ENCODE assay signal across 2 cellular contexts in the genomic region with DNA sequence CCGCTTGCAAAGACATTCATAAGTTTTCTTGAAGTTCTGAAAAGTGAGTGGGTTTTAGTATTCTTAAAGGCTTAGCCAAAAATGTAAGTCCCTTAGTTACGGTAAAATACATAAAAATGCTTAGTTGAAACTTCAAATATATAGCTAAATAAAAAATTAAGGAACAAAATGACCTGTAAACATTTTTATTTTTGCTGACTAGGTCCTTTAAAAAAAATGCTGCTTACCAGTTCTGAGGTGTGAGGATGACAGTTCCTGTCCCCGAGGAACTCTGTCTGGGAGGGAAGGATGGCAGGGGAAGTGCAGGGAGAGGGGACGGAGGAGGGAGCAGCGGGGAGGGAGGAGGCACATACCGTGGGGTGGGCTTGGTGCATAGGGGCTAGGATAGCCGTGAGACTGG.
TF ChIP-seq lines count a peak whose summit lies in the region.

No MANE protein-coding gene starts in this region.

TF ChIP-seq in HepG2, 621 proteins besides CTCF, POLR2A, EP300 and RAD21:
- TF ChIP-seq MAFF (IDR thresholded peaks at IDR 0.05; ENCODE audit: low read depth, low read length) (peak; percentile 93), SMARCE1 (IDR thresholded peaks at IDR 0.05; ENCODE audit: borderline replicate concordance) (no peak), MAFK (conservative IDR thresholded peaks at IDR 0.05 in 1 of 2, IDR thresholded peaks at IDR 0.05 in 1 of 2; ENCODE audit: low read length in 2 of 2) (peak; percentile 85 to 94), MIER2 (CRISPR knock-in tag; IDR thresholded peaks at IDR 0.05) (no peak)

TF ChIP-seq in K562, 482 proteins besides CTCF, POLR2A, EP300 and RAD21:
- TF ChIP-seq TBL1XR1 (IDR thresholded peaks at IDR 0.05; ENCODE audit: low read length in 2 of 2): no peak
- TF ChIP-seq RBM39 (optimal IDR thresholded peaks at IDR 0.05; ENCODE audit: low read depth, low read length): no peak
- no peak for TF ChIP-seq MED1 (CRISPR knock-in tag; IDR thresholded peaks at IDR 0.05; ENCODE audit: borderline replicate concordance)
- TF ChIP-seq, protein P1, sequence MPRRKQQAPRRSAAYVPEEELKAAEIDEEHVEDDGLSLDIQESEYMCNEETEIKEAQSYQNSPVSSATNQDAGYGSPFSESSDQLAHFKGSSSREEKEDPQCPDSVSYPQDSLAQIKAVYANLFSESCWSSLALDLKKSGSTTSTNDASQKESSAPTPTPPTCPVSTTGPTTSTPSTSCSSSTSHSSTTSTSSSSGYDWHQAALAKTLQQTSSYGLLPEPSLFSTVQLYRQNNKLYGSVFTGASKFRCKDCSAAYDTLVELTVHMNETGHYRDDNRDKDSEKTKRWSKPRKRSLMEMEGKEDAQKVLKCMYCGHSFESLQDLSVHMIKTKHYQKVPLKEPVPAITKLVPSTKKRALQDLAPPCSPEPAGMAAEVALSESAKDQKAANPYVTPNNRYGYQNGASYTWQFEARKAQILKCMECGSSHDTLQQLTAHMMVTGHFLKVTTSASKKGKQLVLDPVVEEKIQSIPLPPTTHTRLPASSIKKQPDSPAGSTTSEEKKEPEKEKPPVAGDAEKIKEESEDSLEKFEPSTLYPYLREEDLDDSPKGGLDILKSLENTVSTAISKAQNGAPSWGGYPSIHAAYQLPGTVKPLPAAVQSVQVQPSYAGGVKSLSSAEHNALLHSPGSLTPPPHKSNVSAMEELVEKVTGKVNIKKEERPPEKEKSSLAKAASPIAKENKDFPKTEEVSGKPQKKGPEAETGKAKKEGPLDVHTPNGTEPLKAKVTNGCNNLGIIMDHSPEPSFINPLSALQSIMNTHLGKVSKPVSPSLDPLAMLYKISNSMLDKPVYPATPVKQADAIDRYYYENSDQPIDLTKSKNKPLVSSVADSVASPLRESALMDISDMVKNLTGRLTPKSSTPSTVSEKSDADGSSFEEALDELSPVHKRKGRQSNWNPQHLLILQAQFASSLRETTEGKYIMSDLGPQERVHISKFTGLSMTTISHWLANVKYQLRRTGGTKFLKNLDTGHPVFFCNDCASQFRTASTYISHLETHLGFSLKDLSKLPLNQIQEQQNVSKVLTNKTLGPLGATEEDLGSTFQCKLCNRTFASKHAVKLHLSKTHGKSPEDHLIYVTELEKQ (CRISPR knock-in tag; IDR thresholded peaks at IDR 0.05): no peak
- TF ChIP-seq PTRF (tag; IDR thresholded peaks at IDR 0.05): no peak
- peak; percentile 87 for TF ChIP-seq ZNF316 (IDR thresholded peaks at IDR 0.05)
- peak; percentile 77 for TF ChIP-seq MAFG (tag; conservative IDR thresholded peaks at IDR 0.05)
- no peak for TF ChIP-seq ZNF780A (CRISPR knock-in tag; IDR thresholded peaks at IDR 0.05)
- no peak for TF ChIP-seq KAT7 (CRISPR knock-in tag; IDR thresholded peaks at IDR 0.05; ENCODE audit: borderline replicate concordance)
- TF ChIP-seq MXI1 (IDR thresholded peaks at IDR 0.05; ENCODE audit: low read depth, low read length): no peak
- TF ChIP-seq NFXL1 (CRISPR knock-in tag; IDR thresholded peaks at IDR 0.05): no peak
- TF ChIP-seq ZNF121 (CRISPR knock-in tag; conservative IDR thresholded peaks at IDR 0.05): no peak
- no peak for TF ChIP-seq ZBTB1 (CRISPR knock-in tag; IDR thresholded peaks at IDR 0.05; ENCODE audit: borderline replicate concordance, low read depth)
- TF ChIP-seq, protein P2, sequence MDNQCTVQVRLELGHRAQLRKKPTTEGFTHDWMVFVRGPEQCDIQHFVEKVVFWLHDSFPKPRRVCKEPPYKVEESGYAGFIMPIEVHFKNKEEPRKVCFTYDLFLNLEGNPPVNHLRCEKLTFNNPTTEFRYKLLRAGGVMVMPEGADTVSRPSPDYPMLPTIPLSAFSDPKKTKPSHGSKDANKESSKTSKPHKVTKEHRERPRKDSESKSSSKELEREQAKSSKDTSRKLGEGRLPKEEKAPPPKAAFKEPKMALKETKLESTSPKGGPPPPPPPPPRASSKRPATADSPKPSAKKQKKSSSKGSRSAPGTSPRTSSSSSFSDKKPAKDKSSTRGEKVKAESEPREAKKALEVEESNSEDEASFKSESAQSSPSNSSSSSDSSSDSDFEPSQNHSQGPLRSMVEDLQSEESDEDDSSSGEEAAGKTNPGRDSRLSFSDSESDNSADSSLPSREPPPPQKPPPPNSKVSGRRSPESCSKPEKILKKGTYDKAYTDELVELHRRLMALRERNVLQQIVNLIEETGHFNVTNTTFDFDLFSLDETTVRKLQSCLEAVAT (IDR thresholded peaks at IDR 0.05): no peak
- TF ChIP-seq MAFF (IDR thresholded peaks at IDR 0.05; ENCODE audit: low read length): peak; percentile 48
- peak; percentile 72 for TF ChIP-seq C11orf30 (IDR thresholded peaks at IDR 0.05; ENCODE audit: low read depth)
- peak; percentile 55; the same call in 1 of the 2 replicates for TF ChIP-seq MAFK (IDR thresholded peaks at IDR 0.05; ENCODE audit: low read length)
- TF ChIP-seq, protein P3, sequence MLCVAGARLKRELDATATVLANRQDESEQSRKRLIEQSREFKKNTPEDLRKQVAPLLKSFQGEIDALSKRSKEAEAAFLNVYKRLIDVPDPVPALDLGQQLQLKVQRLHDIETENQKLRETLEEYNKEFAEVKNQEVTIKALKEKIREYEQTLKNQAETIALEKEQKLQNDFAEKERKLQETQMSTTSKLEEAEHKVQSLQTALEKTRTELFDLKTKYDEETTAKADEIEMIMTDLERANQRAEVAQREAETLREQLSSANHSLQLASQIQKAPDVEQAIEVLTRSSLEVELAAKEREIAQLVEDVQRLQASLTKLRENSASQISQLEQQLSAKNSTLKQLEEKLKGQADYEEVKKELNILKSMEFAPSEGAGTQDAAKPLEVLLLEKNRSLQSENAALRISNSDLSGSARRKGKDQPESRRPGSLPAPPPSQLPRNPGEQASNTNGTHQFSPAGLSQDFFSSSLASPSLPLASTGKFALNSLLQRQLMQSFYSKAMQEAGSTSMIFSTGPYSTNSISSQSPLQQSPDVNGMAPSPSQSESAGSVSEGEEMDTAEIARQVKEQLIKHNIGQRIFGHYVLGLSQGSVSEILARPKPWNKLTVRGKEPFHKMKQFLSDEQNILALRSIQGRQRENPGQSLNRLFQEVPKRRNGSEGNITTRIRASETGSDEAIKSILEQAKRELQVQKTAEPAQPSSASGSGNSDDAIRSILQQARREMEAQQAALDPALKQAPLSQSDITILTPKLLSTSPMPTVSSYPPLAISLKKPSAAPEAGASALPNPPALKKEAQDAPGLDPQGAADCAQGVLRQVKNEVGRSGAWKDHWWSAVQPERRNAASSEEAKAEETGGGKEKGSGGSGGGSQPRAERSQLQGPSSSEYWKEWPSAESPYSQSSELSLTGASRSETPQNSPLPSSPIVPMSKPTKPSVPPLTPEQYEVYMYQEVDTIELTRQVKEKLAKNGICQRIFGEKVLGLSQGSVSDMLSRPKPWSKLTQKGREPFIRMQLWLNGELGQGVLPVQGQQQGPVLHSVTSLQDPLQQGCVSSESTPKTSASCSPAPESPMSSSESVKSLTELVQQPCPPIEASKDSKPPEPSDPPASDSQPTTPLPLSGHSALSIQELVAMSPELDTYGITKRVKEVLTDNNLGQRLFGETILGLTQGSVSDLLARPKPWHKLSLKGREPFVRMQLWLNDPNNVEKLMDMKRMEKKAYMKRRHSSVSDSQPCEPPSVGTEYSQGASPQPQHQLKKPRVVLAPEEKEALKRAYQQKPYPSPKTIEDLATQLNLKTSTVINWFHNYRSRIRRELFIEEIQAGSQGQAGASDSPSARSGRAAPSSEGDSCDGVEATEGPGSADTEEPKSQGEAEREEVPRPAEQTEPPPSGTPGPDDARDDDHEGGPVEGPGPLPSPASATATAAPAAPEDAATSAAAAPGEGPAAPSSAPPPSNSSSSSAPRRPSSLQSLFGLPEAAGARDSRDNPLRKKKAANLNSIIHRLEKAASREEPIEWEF (CRISPR knock-in tag; IDR thresholded peaks at IDR 0.05): no peak
